Comparison of ENCODE assay signal across 1 cellular context in genomic region chr6:24547243-24547642, GRCh38.
TF ChIP-seq lines count a peak whose summit lies in the region.

No MANE protein-coding gene starts in this region.

TF ChIP-seq in GM12878, 131 proteins besides CTCF, POLR2A, EP300 and RAD21:
- TF ChIP-seq SMARCA5 (IDR thresholded peaks at IDR 0.05): no peak
- no peak for TF ChIP-seq E2F4 (IDR thresholded peaks at IDR 0.05; ENCODE audit: low read depth, low read length)
- TF ChIP-seq, protein P1, sequence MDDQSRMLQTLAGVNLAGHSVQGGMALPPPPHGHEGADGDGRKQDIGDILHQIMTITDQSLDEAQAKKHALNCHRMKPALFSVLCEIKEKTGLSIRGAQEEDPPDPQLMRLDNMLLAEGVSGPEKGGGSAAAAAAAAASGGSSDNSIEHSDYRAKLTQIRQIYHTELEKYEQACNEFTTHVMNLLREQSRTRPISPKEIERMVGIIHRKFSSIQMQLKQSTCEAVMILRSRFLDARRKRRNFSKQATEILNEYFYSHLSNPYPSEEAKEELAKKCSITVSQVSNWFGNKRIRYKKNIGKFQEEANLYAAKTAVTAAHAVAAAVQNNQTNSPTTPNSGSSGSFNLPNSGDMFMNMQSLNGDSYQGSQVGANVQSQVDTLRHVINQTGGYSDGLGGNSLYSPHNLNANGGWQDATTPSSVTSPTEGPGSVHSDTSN (IDR thresholded peaks at IDR 0.05; ENCODE audit: insufficient replicate concordance, low read depth, low read length): no peak
- peak; percentile 71 for TF ChIP-seq RUNX3 (IDR thresholded peaks at IDR 0.05; ENCODE audit: low read length)
- TF ChIP-seq, protein P2, sequence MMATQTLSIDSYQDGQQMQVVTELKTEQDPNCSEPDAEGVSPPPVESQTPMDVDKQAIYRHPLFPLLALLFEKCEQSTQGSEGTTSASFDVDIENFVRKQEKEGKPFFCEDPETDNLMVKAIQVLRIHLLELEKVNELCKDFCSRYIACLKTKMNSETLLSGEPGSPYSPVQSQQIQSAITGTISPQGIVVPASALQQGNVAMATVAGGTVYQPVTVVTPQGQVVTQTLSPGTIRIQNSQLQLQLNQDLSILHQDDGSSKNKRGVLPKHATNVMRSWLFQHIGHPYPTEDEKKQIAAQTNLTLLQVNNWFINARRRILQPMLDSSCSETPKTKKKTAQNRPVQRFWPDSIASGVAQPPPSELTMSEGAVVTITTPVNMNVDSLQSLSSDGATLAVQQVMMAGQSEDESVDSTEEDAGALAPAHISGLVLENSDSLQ (IDR thresholded peaks at IDR 0.05): peak; percentile 66
- no peak for TF ChIP-seq NFIC (IDR thresholded peaks at IDR 0.05; ENCODE audit: low read depth, low read length)
- TF ChIP-seq NKRF (conservative IDR thresholded peaks at IDR 0.05): no peak
- TF ChIP-seq HDAC6 (IDR thresholded peaks at IDR 0.05; ENCODE audit: unreplicated experiment): no peak
- no peak for TF ChIP-seq SUPT20H (IDR thresholded peaks at IDR 0.05; ENCODE audit: borderline replicate concordance, control insufficient read depth, low read depth, low read length)
